1 cellular context compared by ENCODE assay signal in genomic region chr14:31418440-31418839, GRCh38.
TF ChIP-seq lines count a peak whose summit lies in the region.

No MANE protein-coding gene starts in this region.

TF ChIP-seq in GM12878, 131 proteins besides CTCF, POLR2A, EP300 and RAD21:
- peak; percentile 55; the same call in 1 of the 2 replicates for TF ChIP-seq SPI1 (IDR thresholded peaks at IDR 0.05; ENCODE audit: borderline replicate concordance, insufficient read depth, low read depth, low read length)
- TF ChIP-seq MTA2 (IDR thresholded peaks at IDR 0.05; ENCODE audit: low read depth), result peak; percentile 95
- TF ChIP-seq IKZF2 (IDR thresholded peaks at IDR 0.05), result no peak
